26 cellular contexts compared by ENCODE assay signal in the genomic region with DNA sequence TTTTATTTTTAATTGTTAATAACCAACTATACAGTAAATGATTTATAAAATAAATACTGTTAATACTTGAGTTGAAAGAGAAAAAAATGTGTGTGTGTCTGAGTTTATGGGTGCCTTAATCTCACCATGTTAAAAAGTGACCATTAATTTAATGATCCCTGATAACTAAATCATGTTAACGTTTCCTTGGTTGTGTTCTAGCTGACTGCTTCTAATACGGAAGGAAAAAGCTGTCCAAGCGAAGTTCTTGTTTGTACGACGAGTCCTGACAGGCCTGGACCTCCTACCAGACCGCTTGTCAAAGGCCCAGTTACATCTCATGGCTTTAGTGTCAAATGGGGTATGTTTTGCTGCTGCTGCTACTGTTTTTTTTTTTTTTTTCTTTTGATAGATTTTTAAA.
A peak's percentile ranks its signal among the peaks of the same experiment; 100 is the strongest.
DNase-seq lines count a peak whose midpoint lies in the region; FAIRE-seq and TF ChIP-seq lines count a peak whose summit lies in the region.
"Had no signal": no experiment of that assay in that cellular context is flagged by ENCODE, and none has a peak within 500 bp of the region (broad histone marks: within the 10 kb centered on the region; RNA-seq: fewer than 3 reads in every experiment).

No MANE protein-coding gene starts in this region.

- H3K4me3 Mint-ChIP-seq in MCF 10A (ENCODE audit: unreplicated experiment): no peak overlapping the region
- H3K4me3 Mint-ChIP-seq: activated B cell treated with CpG ODN at 0.5 μM for 24 hours; activated naive CD4-positive, alpha-beta T cell treated with anti-CD3 and anti-CD28 coated beads, Interleukin-2, amount 50 U/mL, for 24 hours; activated T-helper 17 cell treated with anti-CD3 and anti-CD28 coated beads, Interleukin-2, amount 50 U/mL, for 72 hours; stimulated activated memory B cell treated with anti-CD40 and anti-IgM and Interleukin-4, amounts not matched to agents 10 μg/mL and 1 μg/mL and 100 μg/mL, for 72 hours; T-helper 2 cell treated with Interferon-gamma antibody and Interleukin-4, amounts not matched to agents 5 μg/mL and 100 μg/mL, for 36 hours had no signal

- TF ChIP-seq CTCF in MCF 10A (IDR thresholded peaks at IDR 0.05; ENCODE audit: unreplicated experiment): no peak

- H3K27me3 Mint-ChIP-seq in MCF 10A (ENCODE audit: insufficient read depth, unreplicated experiment): no peaks in the 10 kb centered on the region
- H3K27me3 Mint-ChIP-seq: activated B cell treated with CpG ODN at 0.5 μM for 24 hours; activated naive CD4-positive, alpha-beta T cell treated with anti-CD3 and anti-CD28 coated beads, Interleukin-2, amount 50 U/mL, for 24 hours; activated T-helper 17 cell treated with anti-CD3 and anti-CD28 coated beads, Interleukin-2, amount 50 U/mL, for 72 hours; CD4-positive, alpha-beta memory T cell; stimulated activated memory B cell treated with anti-CD40 and anti-IgM and Interleukin-4, amounts not matched to agents 10 μg/mL and 1 μg/mL and 100 μg/mL, for 72 hours had no signal

- no peak overlapping the region for H3K27ac Mint-ChIP-seq in MCF 10A (ENCODE audit: low read depth, unreplicated experiment)
- H3K27ac Mint-ChIP-seq: activated B cell treated with CpG ODN at 0.5 μM for 24 hours; activated naive CD4-positive, alpha-beta T cell treated with anti-CD3 and anti-CD28 coated beads, Interleukin-2, amount 50 U/mL, for 24 hours; activated T-helper 17 cell treated with anti-CD3 and anti-CD28 coated beads, Interleukin-2, amount 50 U/mL, for 72 hours; CD4-positive, alpha-beta memory T cell; stimulated activated memory B cell treated with anti-CD40 and anti-IgM and Interleukin-4, amounts not matched to agents 10 μg/mL and 1 μg/mL and 100 μg/mL, for 72 hours; T-helper 2 cell treated with Interferon-gamma antibody and Interleukin-4, amounts not matched to agents 5 μg/mL and 100 μg/mL, for 36 hours had no signal

- POLR2A ChIA-PET in MCF 10A (lab: Yijun Ruan, JAX): no interaction called here

- CTCF ChIA-PET in MCF 10A (lab: Yijun Ruan, JAX): interaction anchor here (0.6 to 3.0 kb wide), 5 partner anchors 16 to 478 kb away, joined by 3 to 26 read pairs (median 3); no protein-coding TSS in a partner anchor

- H3K9me3 Mint-ChIP-seq in MCF 10A (ENCODE audit: unreplicated experiment): no peaks in the 10 kb centered on the region
- H3K9me3 Mint-ChIP-seq: activated B cell treated with CpG ODN at 0.5 μM for 24 hours; activated naive CD4-positive, alpha-beta T cell treated with anti-CD3 and anti-CD28 coated beads, Interleukin-2, amount 50 U/mL, for 24 hours; activated T-helper 17 cell treated with anti-CD3 and anti-CD28 coated beads, Interleukin-2, amount 50 U/mL, for 72 hours; CD4-positive, alpha-beta memory T cell; stimulated activated memory B cell treated with anti-CD40 and anti-IgM and Interleukin-4, amounts not matched to agents 10 μg/mL and 1 μg/mL and 100 μg/mL, for 72 hours; T-helper 2 cell treated with Interferon-gamma antibody and Interleukin-4, amounts not matched to agents 5 μg/mL and 100 μg/mL, for 36 hours had no signal

- BruUV-seq in MCF 10A (replicated peaks; lab: Mats Ljungman, UMichigan): no TSS peak

- H3K4me1 Mint-ChIP-seq in MCF 10A (ENCODE audit: insufficient read depth, unreplicated experiment): no peaks in the 10 kb centered on the region
- H3K4me1 Mint-ChIP-seq: activated B cell treated with CpG ODN at 0.5 μM for 24 hours; activated T-helper 17 cell treated with anti-CD3 and anti-CD28 coated beads, Interleukin-2, amount 50 U/mL, for 72 hours; stimulated activated memory B cell treated with anti-CD40 and anti-IgM and Interleukin-4, amounts not matched to agents 10 μg/mL and 1 μg/mL and 100 μg/mL, for 72 hours had no signal

- H3K36me3 Mint-ChIP-seq in MCF 10A (ENCODE audit: insufficient read depth, unreplicated experiment): peaks cover 85% of the 10 kb centered on the region

- intact Hi-C loops in MCF 10A (cut with micrococcal nuclease): loop anchor here (5.0 to 10.0 kb wide), 2 partner anchors 190 to 292 kb away; no protein-coding TSS in a partner anchor

- no peak for FAIRE-seq in frontal cortex (lab: Jason Lieb, UNC)

- DNase-seq in NCI-H2081 (lab: John Stamatoyannopoulos, UW): peak; percentile 16 to 61
- no peak for DNase-seq in NCI-H2081 treated with DMSO at 0.1 percent for 48 hours (lab: John Stamatoyannopoulos, UW)
- DNase-seq in NCI-H1105 treated with DMSO at 0.1 percent for 48 hours (lab: John Stamatoyannopoulos, UW): peak; percentile 73
- peak; percentile 53 for DNase-seq in MCF 10A (ENCODE audit: unreplicated experiment)
- DNase-seq in left kidney (ENCODE audit: low read depth, low spot score): peak; percentile 52
- no peak for DNase-seq in activated CD4-positive, alpha-beta T cell treated with anti-CD3 and anti-CD28 coated beads for 48 hours
- DNase-seq in frontal cortex (ENCODE audit: low spot score in 2 of 2): no peak
- DNase-seq in NOMO-1 treated with dmso at 0.1 percent for 144 hours (lab: John Stamatoyannopoulos, UW; ENCODE audit: unreplicated experiment): no peak
- DNase-seq: activated B cell treated with CpG ODN at 0.5 μM for 24 hours; activated CD4-positive, alpha-beta T cell treated with anti-CD3 and anti-CD28 coated beads, Interleukin-2, amount 50 U/mL, for 48 hours; activated CD8-positive, alpha-beta memory T cell treated with anti-CD3 and anti-CD28 coated beads, Interleukin-2, amount 50 U/mL, for 48 hours; CD4-positive, alpha-beta memory T cell; central memory CD4-positive, alpha-beta T cell; dermis blood vessel endothelial cell; DND-41; glutamatergic neuron; GOT3; mesendoderm; NCI-H1930; OCI-M1; retina; stimulated activated CD4-positive, alpha-beta T cell treated with anti-CD3 and anti-CD28 coated beads, Interleukin-4, amount 100 ng/mL, for 1 hour had no signal

Comparison
In these comparisons a context has a peak if more than half of its experiments do, and no peak if none do; other contexts are left out.
1. DNase-seq: peak in NCI-H2081 (2 of 2), NCI-H1105 treated with DMSO at 0.1 percent for 48 hours (single experiment), MCF 10A (single experiment) and left kidney (single experiment); none in NCI-H2081 treated with DMSO at 0.1 percent for 48 hours (single experiment), activated CD4-positive, alpha-beta T cell treated with anti-CD3 and anti-CD28 coated beads for 48 hours (single experiment), frontal cortex (0 of 2) and NOMO-1 treated with dmso at 0.1 percent for 144 hours (single experiment).